Comparison of ENCODE assay signal across 10 cellular contexts in the genomic region with DNA sequence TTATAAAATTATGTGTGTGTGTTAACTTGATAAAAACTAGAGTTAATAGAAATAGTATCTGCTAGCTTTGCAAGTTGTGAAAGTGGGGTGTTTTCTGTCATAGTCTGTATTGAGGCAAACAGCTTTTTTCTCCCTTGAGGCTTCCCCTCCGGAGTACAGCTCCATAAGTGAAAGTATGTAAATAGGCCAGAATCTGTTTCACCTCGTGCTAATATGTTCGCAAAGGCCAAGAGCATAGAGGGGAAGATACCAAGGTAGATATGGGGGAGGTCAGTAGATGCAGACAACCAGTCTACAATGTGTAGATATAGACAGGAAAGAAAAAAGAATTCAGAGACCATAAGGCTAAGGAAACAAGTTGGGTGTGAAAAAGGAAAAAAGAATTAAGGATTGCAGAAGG.
DNase-seq lines count a peak whose midpoint lies in the region; ATAC-seq and TF ChIP-seq lines count a peak whose summit lies in the region.
"Had no signal": no experiment of that assay in that cellular context is flagged by ENCODE, and none has a peak within 500 bp of the region (broad histone marks: within the 10 kb centered on the region; RNA-seq: fewer than 3 reads in every experiment).

No MANE protein-coding gene starts in this region.

- TF ChIP-seq CTCF in gastrocnemius medialis (IDR thresholded peaks at IDR 0.05 in 4 of 5, conservative IDR thresholded peaks at IDR 0.05 in 1 of 5), result no peak

- H3K27me3 ChIP-seq in gastrocnemius medialis, result no peaks in the 10 kb centered on the region
- H3K27me3 ChIP-seq: body of pancreas had no signal

- H3K9me3 ChIP-seq in gastrocnemius medialis, result no peaks in the 10 kb centered on the region
- H3K9me3 ChIP-seq: body of pancreas had no signal

- H3K4me3 ChIP-seq in gastrocnemius medialis, result no peak overlapping the region
- H3K4me3 ChIP-seq: body of pancreas had no signal

- in situ Hi-C loops in gastrocnemius medialis (cut with MboI; ENCODE audit: low sequenced_read_pairs in 4 of 4), result no loop called here

- no peak for DNase-seq in gastrocnemius medialis
- DNase-seq in NCI-H524 (lab: John Stamatoyannopoulos, UW), result no peak
- no peak for DNase-seq in DMS53 (lab: John Stamatoyannopoulos, UW)
- no peak for DNase-seq in activated T-helper 2 cell treated with anti-CD3 and anti-CD28 coated beads, Interferon-gamma antibody, Interleukin-2, Interleukin-4, amounts not matched to agents 10 μg/mL and 5 μg/mL and 100 μg/mL, durations not matched to agents 14 hours and 24 hours and 36 hours (ENCODE audit: low spot score)
- DNase-seq: body of pancreas; NCI-H2029; stimulated activated naive CD4-positive, alpha-beta T cell had no signal

- H3K27ac Mint-ChIP-seq in activated T-helper 2 cell treated with anti-CD3 and anti-CD28 coated beads, Interferon-gamma antibody, Interleukin-2, Interleukin-4, amounts not matched to agents 10 μg/mL and 5 μg/mL and 100 μg/mL, durations not matched to agents 14 hours and 24 hours and 36 hours, result no peak overlapping the region

- no peaks in the 10 kb centered on the region for H3K9me3 Mint-ChIP-seq in activated T-helper 2 cell treated with anti-CD3 and anti-CD28 coated beads, Interferon-gamma antibody, Interleukin-2, Interleukin-4, amounts not matched to agents 10 μg/mL and 5 μg/mL and 100 μg/mL, durations not matched to agents 14 hours and 24 hours and 36 hours

- peaks cover 0 to 9% of the 10 kb centered on the region in 2 donors for H3K36me3 ChIP-seq in gastrocnemius medialis

- TF ChIP-seq POLR2A in gastrocnemius medialis (IDR thresholded peaks at IDR 0.05), result no peak

- peaks cover 20% of the 10 kb centered on the region for H3K36me3 Mint-ChIP-seq in activated T-helper 2 cell treated with anti-CD3 and anti-CD28 coated beads, Interferon-gamma antibody, Interleukin-2, Interleukin-4, amounts not matched to agents 10 μg/mL and 5 μg/mL and 100 μg/mL, durations not matched to agents 14 hours and 24 hours and 36 hours (ENCODE audit: low read depth)

- H3K4me1 Mint-ChIP-seq in activated T-helper 2 cell treated with anti-CD3 and anti-CD28 coated beads, Interferon-gamma antibody, Interleukin-2, Interleukin-4, amounts not matched to agents 10 μg/mL and 5 μg/mL and 100 μg/mL, durations not matched to agents 14 hours and 24 hours and 36 hours (ENCODE audit: low read depth), result peaks cover 9% of the 10 kb centered on the region

- peak overlapping the region; percentile 64 to 79 (median 75) for H3K27ac ChIP-seq in gastrocnemius medialis

- H3K4me3 Mint-ChIP-seq in activated T-helper 2 cell treated with anti-CD3 and anti-CD28 coated beads, Interferon-gamma antibody, Interleukin-2, Interleukin-4, amounts not matched to agents 10 μg/mL and 5 μg/mL and 100 μg/mL, durations not matched to agents 14 hours and 24 hours and 36 hours (ENCODE audit: low read depth), result no peak overlapping the region

- ATAC-seq in GM19025 (IDR thresholded peaks at IDR 0.05; ENCODE audit: low read depth, unreplicated experiment) (peak; percentile 85), GM21723 (IDR thresholded peaks at IDR 0.05; ENCODE audit: unreplicated experiment) (peak; percentile 82), HG03354 (IDR thresholded peaks at IDR 0.05; ENCODE audit: poor library complexity, severe bottlenecking, unreplicated experiment) (peak; percentile 80), gastrocnemius medialis (no peak)
- ATAC-seq: body of pancreas had no signal

- intact Hi-C loops in gastrocnemius medialis (cut with DNase I; ENCODE audit: low total_unique reads), result loop anchor here (2.0 kb wide), 1 partner anchor 62 kb away; no protein-coding TSS in a partner anchor
- intact Hi-C loops in activated T-helper 2 cell treated with anti-CD3 and anti-CD28 coated beads, Interferon-gamma antibody, Interleukin-2, Interleukin-4, amounts not matched to agents 10 μg/mL and 5 μg/mL and 100 μg/mL, durations not matched to agents 14 hours and 24 hours and 36 hours (cut with micrococcal nuclease), result no loop called here

- no peaks in the 10 kb centered on the region for H3K27me3 Mint-ChIP-seq in activated T-helper 2 cell treated with anti-CD3 and anti-CD28 coated beads, Interferon-gamma antibody, Interleukin-2, Interleukin-4, amounts not matched to agents 10 μg/mL and 5 μg/mL and 100 μg/mL, durations not matched to agents 14 hours and 24 hours and 36 hours (ENCODE audit: low read depth)

- peaks cover 36 to 56% of the 10 kb centered on the region in 2 donors for H3K4me1 ChIP-seq in gastrocnemius medialis

Comparison
In these comparisons a context has a peak if more than half of its experiments do, and no peak if none do; other contexts are left out.
1. ATAC-seq: peak in GM19025 (single experiment), GM21723 (single experiment) and HG03354 (single experiment); none in gastrocnemius medialis (0 of 2).